Comparison of ENCODE assay signal across 8 cellular contexts in genomic region chr17:27332485-27333409, GRCh38. TPM values are rescaled to one million over a fixed set of nuclear protein-coding genes. Genes with fewer than 3 reads are reported as not detected.
DNase-seq lines count a peak whose midpoint lies in the region; ATAC-seq, FAIRE-seq and TF ChIP-seq lines count a peak whose summit lies in the region.

No MANE protein-coding gene starts in this region.

- DNase-seq in NCI-H1417 treated with DMSO at 0.1 percent for 48 hours (lab: John Stamatoyannopoulos, UW) (peak; percentile 82), T-helper 1 cell (peak; percentile 74 to 90 (median 82)), amniotic stem cell (lab: John Stamatoyannopoulos, UW) (peak; percentile 93), left ventricle myocardium superior (peak; percentile 98), psoas muscle (peak; percentile 98 to 99), urothelium cell line (ENCODE audit: low spot score) (peak; percentile 97)

- intact Hi-C loops in left ventricle myocardium superior (cut with micrococcal nuclease): loop anchor here (5.0 kb wide), 1 partner anchor 85 kb away; no protein-coding TSS in a partner anchor
- intact Hi-C loops in psoas muscle (cut with DNase I): loop anchor here (1.0 to 5.0 kb wide), 5 partner anchors 38 to 96 kb away; partner anchors contain the start of gene WSB1 (in 1 of the 2)

- peak overlapping the region; percentile 91 for H3K27ac ChIP-seq in psoas muscle

- H3K4me1 ChIP-seq in psoas muscle: peaks cover 21% of the 10 kb centered on the region

- no peaks in the 10 kb centered on the region for H3K27me3 ChIP-seq in psoas muscle (ENCODE audit: insufficient read depth in 3 of 3, low read length in 2 of 3)

- H3K9me3 ChIP-seq in psoas muscle: no peaks in the 10 kb centered on the region

- FAIRE-seq in urothelium cell line (lab: Jason Lieb, UNC): no peak

- ATAC-seq in HG02763 (IDR thresholded peaks at IDR 0.05; ENCODE audit: unreplicated experiment) (peak; percentile 84), left ventricle myocardium superior (peak; percentile 94), psoas muscle (peak; percentile 91 to 94 (median 92))

- H3K4me3 ChIP-seq in GM12875 (ENCODE audit: low read depth, low read length): peak overlapping the region; percentile 39
- peak overlapping the region; percentile 65 for H3K4me3 ChIP-seq in psoas muscle

- 0% methylated on average over 39 to 52 of the region's 52 CpGs for WGBS in psoas muscle, 3 donors

- no peaks in the 10 kb centered on the region for H3K36me3 ChIP-seq in psoas muscle (ENCODE audit: insufficient read depth in 1 of 2, low read depth in 1 of 2)

- peak; percentile 86 for TF ChIP-seq CTCF in GM12875 (IDR thresholded peaks at IDR 0.05; ENCODE audit: borderline replicate concordance, insufficient read depth, low read depth, low read length)
- peak; percentile 85 for TF ChIP-seq CTCF in psoas muscle (IDR thresholded peaks at IDR 0.05)

RNA-seq across cellular contexts. Expression of gene WSB1, which starts 38.8 kb away (rescaled TPM):
- total RNA-seq in left ventricle myocardium superior (47.9 TPM), psoas muscle (10 to 100 TPM; 35.3 to 42.8 (median 39.5) TPM)
- polyA plus RNA-seq in psoas muscle: 10 to 100 TPM; 32.4 to 53.6 (median 45.4) TPM

Comparison
In these comparisons a context has a peak if more than half of its experiments do, and no peak if none do; other contexts are left out.
1. Peak in every context shown above with its lines: DNase-seq, ATAC-seq, H3K4me3 ChIP-seq and H3K27ac ChIP-seq.